8 cellular contexts compared by ENCODE assay signal in the genomic region with DNA sequence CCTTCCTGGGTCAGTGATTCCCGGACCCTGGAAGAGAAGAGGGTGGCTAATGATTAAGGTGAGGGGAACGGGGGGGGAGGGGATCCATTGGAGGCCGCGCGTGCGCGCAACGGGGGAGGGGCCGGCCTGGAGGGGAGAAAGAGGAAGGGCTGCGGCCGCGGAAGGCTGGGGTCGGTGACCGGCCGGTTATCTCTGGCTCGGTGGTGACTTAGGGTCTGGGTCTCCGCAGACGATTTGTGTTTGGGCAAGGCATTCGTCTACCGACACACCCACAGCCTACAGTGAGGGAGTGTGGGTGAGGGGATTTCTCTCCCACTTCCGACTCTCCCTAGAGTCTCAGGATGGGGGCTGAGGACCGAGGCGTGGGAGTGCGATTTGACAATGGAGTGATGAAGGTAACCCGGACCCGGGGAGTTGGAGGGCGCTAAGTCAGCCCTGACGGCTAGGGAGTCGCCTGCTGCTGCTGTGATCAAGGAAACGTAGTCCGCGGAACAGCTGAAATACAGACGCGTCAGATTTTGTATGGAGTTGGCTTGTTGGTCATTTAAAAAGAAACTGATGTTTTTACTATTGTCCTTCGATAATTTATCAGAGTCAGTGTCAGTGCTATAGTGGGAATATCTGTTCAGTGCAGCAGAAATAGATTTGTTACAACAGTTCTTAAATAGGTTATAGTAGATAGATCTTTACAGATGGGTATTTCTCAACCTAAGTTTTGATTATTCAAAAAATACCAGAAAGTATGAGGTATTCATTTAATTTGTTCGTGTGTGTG. TPM values are rescaled to one million over a fixed set of nuclear protein-coding genes. Genes with fewer than 3 reads are reported as not detected.
A peak's percentile ranks its signal among the peaks of the same experiment; 100 is the strongest.
DNase-seq lines count a peak whose midpoint lies in the region; ATAC-seq and TF ChIP-seq lines count a peak whose summit lies in the region.

No MANE protein-coding gene starts in this region.

- peaks cover 4% of the 10 kb centered on the region for H3K36me3 Mint-ChIP-seq in chondrocyte (ENCODE audit: low read depth)

- no peak for TF ChIP-seq CTCF in chondrocyte (IDR thresholded peaks at IDR 0.05)

- H3K27me3 Mint-ChIP-seq in chondrocyte (ENCODE audit: low read depth), result peaks cover 18% of the 10 kb centered on the region

- ATAC-seq in HG02678 (IDR thresholded peaks at IDR 0.05; ENCODE audit: unreplicated experiment), result peak; percentile 48

- H3K27ac Mint-ChIP-seq in chondrocyte (ENCODE audit: unreplicated experiment), result peak overlapping the region; percentile 97

- H3K4me1 Mint-ChIP-seq in chondrocyte (ENCODE audit: low read depth), result peaks cover 34% of the 10 kb centered on the region

- peak; percentile 26 for DNase-seq in NCI-H1436 (lab: John Stamatoyannopoulos, UW)
- no peak for DNase-seq in NCI-H1436 treated with DMSO at 0.1 percent for 48 hours (lab: John Stamatoyannopoulos, UW)
- DNase-seq in NCI-H128 (lab: John Stamatoyannopoulos, UW; ENCODE audit: unreplicated experiment), result peak; percentile 1
- peak; percentile 26 for DNase-seq in activated CD4-positive, CD25-positive, alpha-beta regulatory T cell treated with anti-CD3 and anti-CD28 coated beads, Interleukin-2, amount 50 U/mL, for 16 hours (ENCODE audit: low read depth, low spot score)
- no peak for DNase-seq in chondrocyte (ENCODE audit: low spot score)
- DNase-seq in kidney tubule cell (ENCODE audit: low spot score), result peak; percentile 75
- peak; percentile 24 to 56 for DNase-seq in stimulated activated CD4-positive, alpha-beta T cell treated with anti-CD3 and anti-CD28 coated beads, Interleukin-1b, Interleukin-23, amount 100 ng/mL, for 4 hours (ENCODE audit: low read depth in 2 of 2)

- H3K4me3 Mint-ChIP-seq in chondrocyte (ENCODE audit: unreplicated experiment), result peak overlapping the region; percentile 98

- H3K9me3 Mint-ChIP-seq in chondrocyte (ENCODE audit: low read depth), result no peaks in the 10 kb centered on the region

RNA-seq across cellular contexts. Expression of gene RNF111, which starts 0.7 kb away (rescaled TPM):
- total RNA-seq in chondrocyte, result 25.8 to 31.1 TPM (median 27.1 TPM) in 3 replicates

RNA-seq across cellular contexts. Expression of gene SLTM, which starts 54.7 kb away (rescaled TPM):
- total RNA-seq in chondrocyte, result 53.9 to 71.7 TPM (median 70.4 TPM) in 3 replicates

Comparison
In these comparisons a context has a peak if more than half of its experiments do, and no peak if none do; other contexts are left out.
1. DNase-seq: peak in NCI-H1436 (single experiment), NCI-H128 (single experiment), activated CD4-positive, CD25-positive, alpha-beta regulatory T cell treated with anti-CD3 and anti-CD28 coated beads, Interleukin-2, amount 50 U/mL, for 16 hours (single experiment), kidney tubule cell (single experiment) and stimulated activated CD4-positive, alpha-beta T cell treated with anti-CD3 and anti-CD28 coated beads, Interleukin-1b, Interleukin-23, amount 100 ng/mL, for 4 hours (2 of 2); none in NCI-H1436 treated with DMSO at 0.1 percent for 48 hours (single experiment) and chondrocyte (single experiment).